In genomic region chr9:136089697-136090045, GRCh38 we compare ENCODE assay signal across 1 cellular context.
TF ChIP-seq lines count a peak whose summit lies in the region.

No MANE protein-coding gene starts in this region.

TF ChIP-seq in IMR-90, 13 proteins besides CTCF, POLR2A, EP300 and RAD21 (continued from another document):
- TF ChIP-seq RCOR1 (IDR thresholded peaks at IDR 0.05; ENCODE audit: insufficient replicate concordance, low read length), result no peak
- TF ChIP-seq NFE2L2 (IDR thresholded peaks at IDR 0.05; ENCODE audit: low read depth, low read length), result no peak
